1 cellular context compared by ENCODE assay signal in the genomic region with DNA sequence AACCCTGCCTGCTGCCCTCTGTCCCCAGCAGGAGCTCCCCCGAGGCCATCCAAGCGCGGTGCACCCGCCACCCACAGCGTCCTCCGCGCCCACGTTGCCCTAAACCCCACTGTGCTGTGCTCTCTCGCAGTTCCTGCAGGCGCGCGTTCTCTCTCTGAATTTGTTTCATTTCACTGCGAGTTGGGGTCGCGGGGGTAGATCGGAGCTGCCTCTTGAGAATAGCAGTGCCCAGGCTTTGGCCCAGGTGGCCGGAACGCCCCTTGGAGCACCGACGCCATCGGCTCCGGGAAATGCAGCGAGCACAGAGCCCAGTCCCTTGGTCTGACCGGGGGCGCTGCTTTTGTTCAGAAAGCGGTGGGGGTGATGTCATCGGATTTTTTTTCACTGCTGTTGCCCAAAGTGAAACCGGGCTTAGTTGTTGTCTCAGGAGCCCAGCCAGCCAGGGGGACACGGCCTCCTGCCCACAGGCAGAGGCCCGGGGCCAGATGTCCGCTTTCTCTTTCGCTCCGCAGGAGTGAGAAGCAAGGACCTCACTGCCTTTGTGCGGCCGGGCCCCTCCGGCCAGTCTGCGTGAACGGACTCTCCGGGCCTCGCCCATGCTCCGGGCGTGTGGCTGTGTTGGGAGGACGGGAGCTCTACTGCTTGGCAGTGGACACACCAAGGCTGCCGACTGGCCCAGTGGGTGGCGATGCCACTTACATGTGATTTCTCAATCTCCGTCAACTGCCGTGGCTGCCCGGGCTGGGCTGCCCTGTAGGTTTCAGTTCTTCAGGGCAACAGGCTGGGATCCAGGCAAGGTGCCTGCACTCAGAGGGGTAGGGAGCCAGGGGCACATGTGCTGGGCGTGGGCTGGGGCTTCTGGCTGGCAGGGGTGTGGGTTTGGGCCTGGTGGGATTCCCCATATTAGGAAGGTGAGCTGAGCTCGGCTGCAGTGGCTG.
TF ChIP-seq lines count a peak whose summit lies in the region.

No MANE protein-coding gene starts in this region.

TF ChIP-seq in HepG2, 621 proteins besides CTCF, POLR2A, EP300 and RAD21 (continued from another document and continues in another):
- TF ChIP-seq ZSCAN29 (CRISPR knock-in tag; conservative IDR thresholded peaks at IDR 0.05), result no peak
- no peak for TF ChIP-seq ZNF121 (CRISPR knock-in tag; IDR thresholded peaks at IDR 0.05)
- TF ChIP-seq MXD4 (CRISPR knock-in tag; IDR thresholded peaks at IDR 0.05), result no peak
- TF ChIP-seq ZNF850 (CRISPR knock-in tag; conservative IDR thresholded peaks at IDR 0.05), result no peak
- TF ChIP-seq DBP (CRISPR knock-in tag; IDR thresholded peaks at IDR 0.05; ENCODE audit: not compliant biosample characterization), result no peak
- no peak for TF ChIP-seq ZNF558 (CRISPR knock-in tag; IDR thresholded peaks at IDR 0.05; ENCODE audit: borderline replicate concordance)
- no peak for TF ChIP-seq ZSCAN20 (CRISPR knock-in tag; IDR thresholded peaks at IDR 0.05; ENCODE audit: borderline replicate concordance)
- TF ChIP-seq NFE2L1 (CRISPR knock-in tag; IDR thresholded peaks at IDR 0.05; ENCODE audit: borderline replicate concordance), result no peak
- TF ChIP-seq ZNF569 (CRISPR knock-in tag; IDR thresholded peaks at IDR 0.05; ENCODE audit: borderline replicate concordance), result no peak
- TF ChIP-seq CCAR2 (optimal IDR thresholded peaks at IDR 0.05; ENCODE audit: low read depth, low read length), result no peak
- no peak for TF ChIP-seq SRSF4 (IDR thresholded peaks at IDR 0.05; ENCODE audit: low read depth, low read length, poor library complexity, severe bottlenecking)
- 0 out of 2 replicates have a peak, but pooled peaks have one; percentile 18 for TF ChIP-seq POLR2AphosphoS5 (IDR thresholded peaks at IDR 0.05; ENCODE audit: low read depth, low read length)
- TF ChIP-seq KAT2B (IDR thresholded peaks at IDR 0.05; ENCODE audit: borderline replicate concordance, low read depth, low read length), result no peak
- no peak for TF ChIP-seq IRF1 (CRISPR knock-in tag; IDR thresholded peaks at IDR 0.05; ENCODE audit: low read depth)
- TF ChIP-seq ZBTB21 (CRISPR knock-in tag; IDR thresholded peaks at IDR 0.05), result no peak
- TF ChIP-seq SCMH1 (CRISPR knock-in tag; IDR thresholded peaks at IDR 0.05; ENCODE audit: borderline replicate concordance), result no peak
- TF ChIP-seq, protein P1, sequence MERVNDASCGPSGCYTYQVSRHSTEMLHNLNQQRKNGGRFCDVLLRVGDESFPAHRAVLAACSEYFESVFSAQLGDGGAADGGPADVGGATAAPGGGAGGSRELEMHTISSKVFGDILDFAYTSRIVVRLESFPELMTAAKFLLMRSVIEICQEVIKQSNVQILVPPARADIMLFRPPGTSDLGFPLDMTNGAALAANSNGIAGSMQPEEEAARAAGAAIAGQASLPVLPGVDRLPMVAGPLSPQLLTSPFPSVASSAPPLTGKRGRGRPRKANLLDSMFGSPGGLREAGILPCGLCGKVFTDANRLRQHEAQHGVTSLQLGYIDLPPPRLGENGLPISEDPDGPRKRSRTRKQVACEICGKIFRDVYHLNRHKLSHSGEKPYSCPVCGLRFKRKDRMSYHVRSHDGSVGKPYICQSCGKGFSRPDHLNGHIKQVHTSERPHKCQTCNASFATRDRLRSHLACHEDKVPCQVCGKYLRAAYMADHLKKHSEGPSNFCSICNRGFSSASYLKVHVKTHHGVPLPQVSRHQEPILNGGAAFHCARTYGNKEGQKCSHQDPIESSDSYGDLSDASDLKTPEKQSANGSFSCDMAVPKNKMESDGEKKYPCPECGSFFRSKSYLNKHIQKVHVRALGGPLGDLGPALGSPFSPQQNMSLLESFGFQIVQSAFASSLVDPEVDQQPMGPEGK (CRISPR knock-in tag; IDR thresholded peaks at IDR 0.05), result peak; percentile 18; the same call in 1 of the 2 replicates
- TF ChIP-seq GPN1 (CRISPR knock-in tag; IDR thresholded peaks at IDR 0.05; ENCODE audit: borderline replicate concordance), result no peak
- no peak for TF ChIP-seq MTF2 (CRISPR knock-in tag; IDR thresholded peaks at IDR 0.05; ENCODE audit: borderline replicate concordance)
- TF ChIP-seq LCORL (IDR thresholded peaks at IDR 0.05), result no peak
- TF ChIP-seq LCORL (CRISPR knock-in tag; IDR thresholded peaks at IDR 0.05), result peak; percentile 59
- no peak for TF ChIP-seq CREB1 (IDR thresholded peaks at IDR 0.05)
- no peak for TF ChIP-seq CREB1 (CRISPR knock-in tag; IDR thresholded peaks at IDR 0.05)
- no peak for TF ChIP-seq FOXJ3 (CRISPR knock-in tag; IDR thresholded peaks at IDR 0.05; ENCODE audit: borderline replicate concordance)
- TF ChIP-seq REL (CRISPR knock-in tag; conservative IDR thresholded peaks at IDR 0.05), result no peak
- TF ChIP-seq FOXC1 (CRISPR knock-in tag; IDR thresholded peaks at IDR 0.05; ENCODE audit: borderline replicate concordance), result no peak
- TF ChIP-seq, protein P2, sequence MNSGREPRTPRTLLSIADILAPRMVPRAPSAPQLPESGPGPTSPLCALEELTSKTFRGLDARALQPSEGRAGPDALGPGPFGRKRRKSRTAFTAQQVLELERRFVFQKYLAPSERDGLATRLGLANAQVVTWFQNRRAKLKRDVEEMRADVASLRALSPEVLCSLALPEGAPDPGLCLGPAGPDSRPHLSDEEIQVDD (CRISPR knock-in tag; IDR thresholded peaks at IDR 0.05; ENCODE audit: borderline replicate concordance), result no peak
- no peak for TF ChIP-seq MLLT10 (CRISPR knock-in tag; IDR thresholded peaks at IDR 0.05)
- peak; percentile 38 for TF ChIP-seq HNRNPLL (IDR thresholded peaks at IDR 0.05; ENCODE audit: low read depth, low read length, poor library complexity, severe bottlenecking)
- no peak for TF ChIP-seq MEIS2 (CRISPR knock-in tag; IDR thresholded peaks at IDR 0.05)
- TF ChIP-seq, protein P3, sequence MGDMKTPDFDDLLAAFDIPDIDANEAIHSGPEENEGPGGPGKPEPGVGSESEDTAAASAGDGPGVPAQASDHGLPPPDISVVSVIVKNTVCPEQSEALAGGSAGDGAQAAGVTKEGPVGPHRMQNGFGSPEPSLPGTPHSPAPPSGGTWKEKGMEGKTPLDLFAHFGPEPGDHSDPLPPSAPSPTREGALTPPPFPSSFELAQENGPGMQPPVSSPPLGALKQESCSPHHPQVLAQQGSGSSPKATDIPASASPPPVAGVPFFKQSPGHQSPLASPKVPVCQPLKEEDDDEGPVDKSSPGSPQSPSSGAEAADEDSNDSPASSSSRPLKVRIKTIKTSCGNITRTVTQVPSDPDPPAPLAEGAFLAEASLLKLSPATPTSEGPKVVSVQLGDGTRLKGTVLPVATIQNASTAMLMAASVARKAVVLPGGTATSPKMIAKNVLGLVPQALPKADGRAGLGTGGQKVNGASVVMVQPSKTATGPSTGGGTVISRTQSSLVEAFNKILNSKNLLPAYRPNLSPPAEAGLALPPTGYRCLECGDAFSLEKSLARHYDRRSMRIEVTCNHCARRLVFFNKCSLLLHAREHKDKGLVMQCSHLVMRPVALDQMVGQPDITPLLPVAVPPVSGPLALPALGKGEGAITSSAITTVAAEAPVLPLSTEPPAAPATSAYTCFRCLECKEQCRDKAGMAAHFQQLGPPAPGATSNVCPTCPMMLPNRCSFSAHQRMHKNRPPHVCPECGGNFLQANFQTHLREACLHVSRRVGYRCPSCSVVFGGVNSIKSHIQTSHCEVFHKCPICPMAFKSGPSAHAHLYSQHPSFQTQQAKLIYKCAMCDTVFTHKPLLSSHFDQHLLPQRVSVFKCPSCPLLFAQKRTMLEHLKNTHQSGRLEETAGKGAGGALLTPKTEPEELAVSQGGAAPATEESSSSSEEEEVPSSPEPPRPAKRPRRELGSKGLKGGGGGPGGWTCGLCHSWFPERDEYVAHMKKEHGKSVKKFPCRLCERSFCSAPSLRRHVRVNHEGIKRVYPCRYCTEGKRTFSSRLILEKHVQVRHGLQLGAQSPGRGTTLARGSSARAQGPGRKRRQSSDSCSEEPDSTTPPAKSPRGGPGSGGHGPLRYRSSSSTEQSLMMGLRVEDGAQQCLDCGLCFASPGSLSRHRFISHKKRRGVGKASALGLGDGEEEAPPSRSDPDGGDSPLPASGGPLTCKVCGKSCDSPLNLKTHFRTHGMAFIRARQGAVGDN (CRISPR knock-in tag; IDR thresholded peaks at IDR 0.05), result peak; percentile 84
- TF ChIP-seq, protein P4, sequence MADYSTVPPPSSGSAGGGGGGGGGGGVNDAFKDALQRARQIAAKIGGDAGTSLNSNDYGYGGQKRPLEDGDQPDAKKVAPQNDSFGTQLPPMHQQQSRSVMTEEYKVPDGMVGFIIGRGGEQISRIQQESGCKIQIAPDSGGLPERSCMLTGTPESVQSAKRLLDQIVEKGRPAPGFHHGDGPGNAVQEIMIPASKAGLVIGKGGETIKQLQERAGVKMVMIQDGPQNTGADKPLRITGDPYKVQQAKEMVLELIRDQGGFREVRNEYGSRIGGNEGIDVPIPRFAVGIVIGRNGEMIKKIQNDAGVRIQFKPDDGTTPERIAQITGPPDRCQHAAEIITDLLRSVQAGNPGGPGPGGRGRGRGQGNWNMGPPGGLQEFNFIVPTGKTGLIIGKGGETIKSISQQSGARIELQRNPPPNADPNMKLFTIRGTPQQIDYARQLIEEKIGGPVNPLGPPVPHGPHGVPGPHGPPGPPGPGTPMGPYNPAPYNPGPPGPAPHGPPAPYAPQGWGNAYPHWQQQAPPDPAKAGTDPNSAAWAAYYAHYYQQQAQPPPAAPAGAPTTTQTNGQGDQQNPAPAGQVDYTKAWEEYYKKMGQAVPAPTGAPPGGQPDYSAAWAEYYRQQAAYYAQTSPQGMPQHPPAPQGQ (CRISPR knock-in tag; IDR thresholded peaks at IDR 0.05; ENCODE audit: borderline replicate concordance), result no peak
- TF ChIP-seq ZNF34 (CRISPR knock-in tag; IDR thresholded peaks at IDR 0.05; ENCODE audit: borderline replicate concordance), result no peak
- TF ChIP-seq, protein P5, sequence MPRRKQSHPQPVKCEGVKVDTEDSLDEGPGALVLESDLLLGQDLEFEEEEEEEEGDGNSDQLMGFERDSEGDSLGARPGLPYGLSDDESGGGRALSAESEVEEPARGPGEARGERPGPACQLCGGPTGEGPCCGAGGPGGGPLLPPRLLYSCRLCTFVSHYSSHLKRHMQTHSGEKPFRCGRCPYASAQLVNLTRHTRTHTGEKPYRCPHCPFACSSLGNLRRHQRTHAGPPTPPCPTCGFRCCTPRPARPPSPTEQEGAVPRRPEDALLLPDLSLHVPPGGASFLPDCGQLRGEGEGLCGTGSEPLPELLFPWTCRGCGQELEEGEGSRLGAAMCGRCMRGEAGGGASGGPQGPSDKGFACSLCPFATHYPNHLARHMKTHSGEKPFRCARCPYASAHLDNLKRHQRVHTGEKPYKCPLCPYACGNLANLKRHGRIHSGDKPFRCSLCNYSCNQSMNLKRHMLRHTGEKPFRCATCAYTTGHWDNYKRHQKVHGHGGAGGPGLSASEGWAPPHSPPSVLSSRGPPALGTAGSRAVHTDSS (CRISPR knock-in tag; conservative IDR thresholded peaks at IDR 0.05), result no peak
- TF ChIP-seq KLF13 (CRISPR knock-in tag; IDR thresholded peaks at IDR 0.05), result no peak
- no peak for TF ChIP-seq TEAD3 (CRISPR knock-in tag; optimal IDR thresholded peaks at IDR 0.05; ENCODE audit: borderline replicate concordance)
- TF ChIP-seq ATF4 (CRISPR knock-in tag; IDR thresholded peaks at IDR 0.05), result no peak
- TF ChIP-seq DR1 (CRISPR knock-in tag; IDR thresholded peaks at IDR 0.05), result 0 out of 2 replicates have a peak, but pooled peaks have one; percentile 42
- TF ChIP-seq ZMYM4 (CRISPR knock-in tag; IDR thresholded peaks at IDR 0.05), result no peak
- TF ChIP-seq ZFP90 (CRISPR knock-in tag; IDR thresholded peaks at IDR 0.05; ENCODE audit: borderline replicate concordance), result no peak
- no peak for TF ChIP-seq POLR2AphosphoS2 (IDR thresholded peaks at IDR 0.05; ENCODE audit: low read depth, low read length)
- TF ChIP-seq ZIK1 (CRISPR knock-in tag; IDR thresholded peaks at IDR 0.05; ENCODE audit: borderline replicate concordance, low read depth), result no peak
- TF ChIP-seq, protein P6, sequence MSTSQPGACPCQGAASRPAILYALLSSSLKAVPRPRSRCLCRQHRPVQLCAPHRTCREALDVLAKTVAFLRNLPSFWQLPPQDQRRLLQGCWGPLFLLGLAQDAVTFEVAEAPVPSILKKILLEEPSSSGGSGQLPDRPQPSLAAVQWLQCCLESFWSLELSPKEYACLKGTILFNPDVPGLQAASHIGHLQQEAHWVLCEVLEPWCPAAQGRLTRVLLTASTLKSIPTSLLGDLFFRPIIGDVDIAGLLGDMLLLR (CRISPR knock-in tag; IDR thresholded peaks at IDR 0.05), result no peak
- no peak for TF ChIP-seq ZNF747 (CRISPR knock-in tag; IDR thresholded peaks at IDR 0.05; ENCODE audit: borderline replicate concordance)
- no peak for TF ChIP-seq JARID2 (CRISPR knock-in tag; IDR thresholded peaks at IDR 0.05; ENCODE audit: insufficient replicate concordance)
- TF ChIP-seq MAFF (IDR thresholded peaks at IDR 0.05; ENCODE audit: low read depth, low read length), result no peak
- TF ChIP-seq WIZ (CRISPR knock-in tag; IDR thresholded peaks at IDR 0.05), result no peak
- no peak; the same call in 1 of the 2 replicates for TF ChIP-seq ZNF501 (CRISPR knock-in tag; IDR thresholded peaks at IDR 0.05)
- TF ChIP-seq, protein P7, sequence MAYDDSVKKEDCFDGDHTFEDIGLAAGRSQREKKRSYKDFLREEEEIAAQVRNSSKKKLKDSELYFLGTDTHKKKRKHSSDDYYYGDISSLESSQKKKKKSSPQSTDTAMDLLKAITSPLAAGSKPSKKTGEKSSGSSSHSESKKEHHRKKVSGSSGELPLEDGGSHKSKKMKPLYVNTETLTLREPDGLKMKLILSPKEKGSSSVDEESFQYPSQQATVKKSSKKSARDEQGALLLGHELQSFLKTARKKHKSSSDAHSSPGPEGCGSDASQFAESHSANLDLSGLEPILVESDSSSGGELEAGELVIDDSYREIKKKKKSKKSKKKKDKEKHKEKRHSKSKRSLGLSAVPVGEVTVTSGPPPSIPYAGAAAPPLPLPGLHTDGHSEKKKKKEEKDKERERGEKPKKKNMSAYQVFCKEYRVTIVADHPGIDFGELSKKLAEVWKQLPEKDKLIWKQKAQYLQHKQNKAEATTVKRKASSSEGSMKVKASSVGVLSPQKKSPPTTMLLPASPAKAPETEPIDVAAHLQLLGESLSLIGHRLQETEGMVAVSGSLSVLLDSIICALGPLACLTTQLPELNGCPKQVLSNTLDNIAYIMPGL (CRISPR knock-in tag; IDR thresholded peaks at IDR 0.05; ENCODE audit: borderline replicate concordance in 1 of 2, low read depth in 1 of 2), result no peak; a peak in 1 of 4 replicates
